In the genomic region with DNA sequence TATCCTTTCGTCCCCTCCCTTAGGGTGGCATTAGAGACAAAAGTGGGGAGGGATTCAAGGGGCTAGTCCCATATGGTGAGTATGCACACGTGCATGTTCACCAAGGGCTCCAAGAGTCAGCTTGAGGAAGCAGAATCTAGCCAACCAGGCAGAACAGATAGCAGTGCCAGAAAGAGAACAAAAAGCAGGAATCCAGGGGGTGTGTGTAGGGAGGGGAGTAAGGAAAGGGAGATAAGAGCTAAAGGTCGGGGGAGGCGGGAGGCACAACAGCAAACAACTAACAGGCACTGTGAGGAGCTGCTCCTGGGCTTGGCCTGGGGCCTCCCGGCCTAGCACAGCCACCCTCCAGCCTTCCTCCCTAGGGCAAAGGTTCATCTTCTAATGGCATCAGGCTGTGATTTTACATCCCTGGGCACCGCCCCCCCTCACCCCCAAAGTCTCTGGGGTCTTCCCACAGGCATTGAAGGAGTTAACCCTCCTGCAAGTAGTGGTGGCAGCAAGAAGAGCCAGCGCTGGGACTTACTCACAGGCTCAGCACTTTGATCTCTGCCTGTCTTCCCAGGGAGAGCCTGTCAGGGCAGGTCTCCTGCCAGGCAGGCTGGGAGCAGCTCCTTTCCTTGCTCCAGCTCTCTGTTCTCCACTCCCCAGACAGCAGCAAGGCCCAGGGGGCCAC, we compare ENCODE assay signal across 16 cellular contexts. TPM values are rescaled to one million over a fixed set of nuclear protein-coding genes. Genes with fewer than 3 reads are reported as not detected.
DNase-seq lines count a peak whose midpoint lies in the region; ATAC-seq and TF ChIP-seq lines count a peak whose summit lies in the region.
"Had no signal": no experiment of that assay in that cellular context is flagged by ENCODE, and none has a peak within 500 bp of the region (broad histone marks: within the 10 kb centered on the region; RNA-seq: fewer than 3 reads in every experiment).

No MANE protein-coding gene starts in this region.

- H2AFZ ChIP-seq in GM23338 (no peak overlapping the region), neuronal stem cell (ENCODE audit: low read length) (peak overlapping the region; percentile 80)

- H3K27me3 Mint-ChIP-seq in GM23338 (ENCODE audit: insufficient read depth, low read depth, poor library complexity): peaks cover 8% of the 10 kb centered on the region
- H3K27me3 Mint-ChIP-seq: memory B cell had no signal

- ATAC-seq in GM23338 (peak; percentile 79), RWPE2 (ENCODE audit: low read depth) (peak; percentile 92), foreskin keratinocyte (peak; percentile 92), left lung (no peak)

- no peak overlapping the region; the same call in 1 of the 2 replicates for H3K27ac Mint-ChIP-seq in GM23338
- H3K27ac Mint-ChIP-seq: memory B cell had no signal

- peak overlapping the region; percentile 35 for H2BK12ac ChIP-seq in neuronal stem cell (ENCODE audit: low read length)

- no CpG with 5 or more reads among the region's 7 CpGs for WGBS in neuronal stem cell (ENCODE audit: extremely low coverage in 2 of 2, insufficient read length in 2 of 2, insufficient replicate concordance in 1 of 2), 2 donors

- H2BK5ac ChIP-seq in neuronal stem cell (ENCODE audit: low read length): peak overlapping the region; percentile 33

- H4K20me1 ChIP-seq in GM23338 (replicated peaks; ENCODE audit: insufficient read depth): no peaks in the 10 kb centered on the region

- intact Hi-C loops in left lung (cut with DNase I): no loop called here

- H3K4me2 ChIP-seq in GM23338 (no peak overlapping the region), neuronal stem cell (ENCODE audit: insufficient read depth, low read length, poor library complexity, severe bottlenecking) (no peak overlapping the region)

- H3K23ac ChIP-seq in neuronal stem cell (ENCODE audit: low read depth, low read length, poor library complexity): no peak overlapping the region

- H3K27ac ChIP-seq in GM23338 (ENCODE audit: low read depth) (no peak overlapping the region), RWPE2 (ENCODE audit: poor library complexity, severe bottlenecking) (peak overlapping the region; percentile 13), foreskin keratinocyte (no peak overlapping the region), neuronal stem cell (replicated peaks; ENCODE audit: low read length) (peak overlapping the region; percentile 37), left lung (no peak overlapping the region)

- no peak overlapping the region for H4K91ac ChIP-seq in neuronal stem cell (ENCODE audit: low read depth, low read length, poor library complexity)

- H3K9me2 ChIP-seq in GM23338 (ENCODE audit: insufficient read depth): no peaks in the 10 kb centered on the region

- H3K27me3 ChIP-seq in GM23338 (ENCODE audit: insufficient read depth): no peaks in the 10 kb centered on the region
- no peaks in the 10 kb centered on the region for H3K27me3 ChIP-seq in RWPE2 (ENCODE audit: insufficient read depth, poor library complexity, severe bottlenecking)
- no peaks in the 10 kb centered on the region for H3K27me3 ChIP-seq in foreskin keratinocyte
- H3K27me3 ChIP-seq in neuronal stem cell (ENCODE audit: control insufficient read depth in 3 of 3, insufficient read depth in 3 of 3, low read depth in 1 of 3, low read length in 3 of 3): peaks cover 0 to 6% (median 0%) of the 10 kb centered on the region in 3 experiments
- H3K27me3 ChIP-seq in left lung: no peaks in the 10 kb centered on the region
- H3K27me3 ChIP-seq: dorsolateral prefrontal cortex had no signal

- H2AK5ac ChIP-seq in neuronal stem cell (ENCODE audit: low read depth, low read length): no peak overlapping the region

- H3K4me1 ChIP-seq in GM23338 (ENCODE audit: insufficient read depth): no peaks in the 10 kb centered on the region
- H3K4me1 ChIP-seq in RWPE2 (ENCODE audit: insufficient read depth, poor library complexity, severe bottlenecking): peaks cover 14% of the 10 kb centered on the region
- peaks cover 21% of the 10 kb centered on the region for H3K4me1 ChIP-seq in foreskin keratinocyte
- peaks cover 7 to 14% of the 10 kb centered on the region in 2 donors for H3K4me1 ChIP-seq in neuronal stem cell (ENCODE audit: control insufficient read depth in 2 of 2, insufficient read depth in 1 of 2, low read depth in 1 of 2, low read length in 2 of 2)
- no peaks in the 10 kb centered on the region for H3K4me1 ChIP-seq in left lung

- H3K9ac ChIP-seq in neuronal stem cell (ENCODE audit: low read depth, low read length, poor library complexity): no peak overlapping the region

- H3K14ac ChIP-seq in neuronal stem cell (ENCODE audit: low read length): no peak overlapping the region

- H3K9me3 ChIP-seq in RWPE2 (ENCODE audit: severe bottlenecking) (no peaks in the 10 kb centered on the region), neuronal stem cell (replicated peaks in 1 of 2; ENCODE audit: control insufficient read depth in 2 of 2, insufficient read depth in 1 of 2, low read depth in 1 of 2, low read length in 2 of 2) (no peaks in the 10 kb centered on the region), left lung (no peaks in the 10 kb centered on the region)

- H3K36me3 Mint-ChIP-seq in GM23338 (ENCODE audit: low read depth): no peaks in the 10 kb centered on the region

- H3K4me1 Mint-ChIP-seq in GM23338: peaks cover 9% of the 10 kb centered on the region

- no peaks in the 10 kb centered on the region for H3K79me1 ChIP-seq in neuronal stem cell (ENCODE audit: low read depth, low read length)

- no peaks in the 10 kb centered on the region for H3K79me2 ChIP-seq in GM23338 (replicated peaks; ENCODE audit: insufficient read depth)

- no peaks in the 10 kb centered on the region for H3F3A ChIP-seq in GM23338 (replicated peaks; ENCODE audit: low read depth)

- no peak overlapping the region for H3K4me3 Mint-ChIP-seq in GM23338
- H3K4me3 Mint-ChIP-seq: memory B cell; T-helper 2 cell treated with Interferon-gamma antibody and Interleukin-4, amounts not matched to agents 5 μg/mL and 100 μg/mL, for 36 hours had no signal

- H3K9me3 Mint-ChIP-seq in GM23338: no peaks in the 10 kb centered on the region; the same call in 2 of the 3 replicates
- H3K9me3 Mint-ChIP-seq: memory B cell; T-helper 2 cell treated with Interferon-gamma antibody and Interleukin-4, amounts not matched to agents 5 μg/mL and 100 μg/mL, for 36 hours had no signal

- H3K4ac ChIP-seq in neuronal stem cell (ENCODE audit: low read length): no peak overlapping the region

- TF ChIP-seq CTCF in GM23338 (conservative IDR thresholded peaks at IDR 0.05; ENCODE audit: low read depth in 2 of 2) (no peak), RWPE2 (IDR thresholded peaks at IDR 0.05; ENCODE audit: poor library complexity, severe bottlenecking) (no peak), foreskin keratinocyte (conservative IDR thresholded peaks at IDR 0.05) (no peak), left lung (IDR thresholded peaks at IDR 0.05) (no peak)

- H4K8ac ChIP-seq in neuronal stem cell (ENCODE audit: low read depth, low read length): no peak overlapping the region

- peak overlapping the region; percentile 27 for H3K18ac ChIP-seq in neuronal stem cell (ENCODE audit: low read length)

- no peak overlapping the region for H2BK15ac ChIP-seq in neuronal stem cell (ENCODE audit: low read length)

- H2BK120ac ChIP-seq in neuronal stem cell (ENCODE audit: low read depth, low read length): no peak overlapping the region

- no peak overlapping the region for H3K4me3 ChIP-seq in GM23338
- H3K4me3 ChIP-seq in RWPE2 (ENCODE audit: severe bottlenecking): no peak overlapping the region
- H3K4me3 ChIP-seq in neuronal stem cell (ENCODE audit: low read length in 2 of 2): peak overlapping the region in 1 of 2 donors; percentile 46
- no peak overlapping the region for H3K4me3 ChIP-seq in left lung
- H3K4me3 ChIP-seq: dorsolateral prefrontal cortex had no signal

- no peaks in the 10 kb centered on the region for H3K36me3 ChIP-seq in GM23338 (ENCODE audit: insufficient read depth)
- H3K36me3 ChIP-seq in RWPE2 (ENCODE audit: low read depth): peaks cover 20% of the 10 kb centered on the region
- no peaks in the 10 kb centered on the region for H3K36me3 ChIP-seq in neuronal stem cell (replicated peaks in 1 of 2; ENCODE audit: control insufficient read depth in 2 of 2, insufficient read depth in 2 of 2, low read length in 2 of 2)
- H3K36me3 ChIP-seq in left lung: no peaks in the 10 kb centered on the region

- DNase-seq in GM23338 (ENCODE audit: low spot score) (no peak), RWPE2 (ENCODE audit: low spot score) (no peak), foreskin keratinocyte (peak; percentile 48 to 73), neuronal stem cell (ENCODE audit: low spot score) (no peak), left lung (no peak), NAMALWA (ENCODE audit: low spot score) (no peak), NCI-H748 treated with DMSO at 0.1 percent for 48 hours (lab: John Stamatoyannopoulos, UW) (no peak)
- DNase-seq in stimulated activated CD4-positive, alpha-beta T cell treated with anti-CD3 and anti-CD28 coated beads, Interleukin-1b, Interleukin-23, amount 100 ng/mL, for 48 hours: no peak
- DNase-seq: DMS153, dorsolateral prefrontal cortex, NCI-H2029, NCI-H82, SHP77 had no signal

TF ChIP-seq in GM23338, 12 proteins besides CTCF, POLR2A, EP300 and RAD21 (continues in another document):
- TF ChIP-seq ZNF331 (CRISPR knock-in tag; IDR thresholded peaks at IDR 0.05; ENCODE audit: low read depth) (no peak), EZH2 (IDR thresholded peaks at IDR 0.05; ENCODE audit: low read depth, unreplicated experiment) (no peak)

RNA-seq across cellular contexts. Expression of gene SUPT4H1, which starts 12.4 kb away (rescaled TPM):
- total RNA-seq in GM23338 (2014; rRNA removed; shearing (Covaris generic)): 82.2 and 87.0 TPM in 2 replicates
- polyA plus RNA-seq in GM23338 (2016; fragmentation: Nextera tagmentation; extraction: Ambion mirVana) (73.9 and 83.7 TPM in 2 replicates), foreskin keratinocyte (118 and 127 TPM in 2 replicates)
- total RNA-seq in foreskin keratinocyte (70.1 and 73.0 TPM in 2 replicates), left lung (10 to 100 TPM; 68.4 to 69.0 TPM)
- 75.6 TPM for polyA plus RNA-seq in neuronal stem cell (2013, experiment 1 of 2)
- polyA plus RNA-seq in neuronal stem cell (2013, experiment 2 of 2): 76.4 TPM

RNA-seq across cellular contexts. Expression of gene TSPOAP1, which starts 35.8 kb away (rescaled TPM):
- 11.8 and 12.9 TPM in 2 replicates for total RNA-seq in GM23338 (2014; rRNA removed; shearing (Covaris generic))
- polyA plus RNA-seq in GM23338 (2016; fragmentation: Nextera tagmentation; extraction: Ambion mirVana) (6.3 and 7.3 TPM in 2 replicates), foreskin keratinocyte (0.32 and 0.39 TPM in 2 replicates)
- total RNA-seq in foreskin keratinocyte (0.37 and 0.74 TPM in 2 replicates), left lung (10 to 100 TPM in 1 of 2 donors, 1 to 10 TPM in 1; 7.9 to 10.2 TPM)
- 26.2 TPM for polyA plus RNA-seq in neuronal stem cell (2013, experiment 1 of 2)
- polyA plus RNA-seq in neuronal stem cell (2013, experiment 2 of 2): 25.2 TPM

RNA-seq across cellular contexts. Expression of gene RNF43, which starts 52.9 kb away (rescaled TPM):
- total RNA-seq in GM23338 (2014; rRNA removed; shearing (Covaris generic)): 0.62 and 2.2 TPM in 2 replicates
- polyA plus RNA-seq in GM23338 (2016; fragmentation: Nextera tagmentation; extraction: Ambion mirVana) (0.58 and 0.66 TPM in 2 replicates), foreskin keratinocyte (8.5 and 9.7 TPM in 2 replicates)
- total RNA-seq in foreskin keratinocyte (13.5 and 15.0 TPM in 2 replicates), left lung (10 to 100 TPM in 1 of 2 donors, 1 to 10 TPM in 1; 6.8 to 13.4 TPM)
- polyA plus RNA-seq in neuronal stem cell (2013, experiment 1 of 2): 0.11 TPM
- polyA plus RNA-seq in neuronal stem cell (2013, experiment 2 of 2): 0.18 TPM
- total RNA-seq: osteocyte had no signal

Comparison
In these comparisons a context has a peak if more than half of its experiments do, and no peak if none do; other contexts are left out.
1. DNase-seq: peak in foreskin keratinocyte (2 of 2); none in GM23338 (single experiment), RWPE2 (single experiment), neuronal stem cell (single experiment), stimulated activated CD4-positive, alpha-beta T cell treated with anti-CD3 and anti-CD28 coated beads, Interleukin-1b, Interleukin-23, amount 100 ng/mL, for 48 hours (single experiment), left lung (0 of 2), NAMALWA (single experiment) and NCI-H748 treated with DMSO at 0.1 percent for 48 hours (single experiment).
2. H3K27ac ChIP-seq: peak in RWPE2 (single experiment) and neuronal stem cell (single experiment); none in GM23338 (single experiment), foreskin keratinocyte (single experiment) and left lung (0 of 2).